ENCODE assay signal across 10 cellular contexts in genomic region chr11:117931971-117932370, GRCh38. TPM values are rescaled to one million over a fixed set of nuclear protein-coding genes. Genes with fewer than 3 reads are reported as not detected.
DNase-seq lines count a peak whose midpoint lies in the region; ATAC-seq and TF ChIP-seq lines count a peak whose summit lies in the region.
"Had no signal": no experiment of that assay in that cellular context is flagged by ENCODE, and none has a peak within 500 bp of the region (broad histone marks: within the 10 kb centered on the region; RNA-seq: fewer than 3 reads in every experiment).

No MANE protein-coding gene starts in this region.

- DNase-seq in DMS53 (lab: John Stamatoyannopoulos, UW) (peak; percentile 42), DMS53 treated with DMSO at 0.1 percent for 48 hours (lab: John Stamatoyannopoulos, UW; ENCODE audit: unreplicated experiment) (no peak), mucosa of descending colon (no peak), NCI-H1048 (lab: John Stamatoyannopoulos, UW) (no peak), NCI-H82 treated with DMSO at 0.1 percent for 48 hours (lab: John Stamatoyannopoulos, UW; ENCODE audit: unreplicated experiment) (no peak)
- peak; percentile 45 to 64 for DNase-seq in stimulated activated CD4-positive, alpha-beta T cell treated with anti-CD3 and anti-CD28 coated beads, Interleukin-4, amount 100 ng/mL, for 48 hours (ENCODE audit: low read depth in 2 of 2)
- DNase-seq: 8988T, NCI-H1092 had no signal

- no peak for TF ChIP-seq CTCF in mucosa of descending colon (IDR thresholded peaks at IDR 0.05)

- H3K4me3 ChIP-seq in mucosa of descending colon: no peak overlapping the region

- H3K4me1 Mint-ChIP-seq in activated naive CD4-positive, alpha-beta T cell treated with anti-CD3 and anti-CD28 coated beads, Interleukin-2, amount 50 U/mL, for 24 hours: peaks cover 55% of the 10 kb centered on the region

- H3K9me3 Mint-ChIP-seq in activated naive CD4-positive, alpha-beta T cell treated with anti-CD3 and anti-CD28 coated beads, Interleukin-2, amount 50 U/mL, for 24 hours: no peaks in the 10 kb centered on the region

- H3K27me3 Mint-ChIP-seq in activated naive CD4-positive, alpha-beta T cell treated with anti-CD3 and anti-CD28 coated beads, Interleukin-2, amount 50 U/mL, for 24 hours: no peaks in the 10 kb centered on the region

- H3K27ac Mint-ChIP-seq in activated naive CD4-positive, alpha-beta T cell treated with anti-CD3 and anti-CD28 coated beads, Interleukin-2, amount 50 U/mL, for 24 hours: peak overlapping the region; percentile 47

- peak overlapping the region; percentile 39 for H3K4me3 Mint-ChIP-seq in activated naive CD4-positive, alpha-beta T cell treated with anti-CD3 and anti-CD28 coated beads, Interleukin-2, amount 50 U/mL, for 24 hours

- H3K9me3 ChIP-seq in mucosa of descending colon: no peaks in the 10 kb centered on the region

- intact Hi-C loops in mucosa of descending colon (cut with DNase I, micrococcal nuclease): no loop called here

- H3K36me3 ChIP-seq in mucosa of descending colon (ENCODE audit: low read depth): no peaks in the 10 kb centered on the region

- ATAC-seq in HG02981 (IDR thresholded peaks at IDR 0.05; ENCODE audit: unreplicated experiment): peak; percentile 59
- no peak for ATAC-seq in mucosa of descending colon

- H3K4me1 ChIP-seq in mucosa of descending colon (ENCODE audit: low read depth): peaks cover 4% of the 10 kb centered on the region

- H3K36me3 Mint-ChIP-seq in activated naive CD4-positive, alpha-beta T cell treated with anti-CD3 and anti-CD28 coated beads, Interleukin-2, amount 50 U/mL, for 24 hours: no peaks in the 10 kb centered on the region

RNA-seq across cellular contexts. Expression of gene TMPRSS13, which starts 2.8 kb away (rescaled TPM):
- 1 to 10 TPM in 1 of 3 donors, under 1 TPM in 2; 0.32 to 1.9 (median 0.72) TPM for total RNA-seq in mucosa of descending colon

RNA-seq across cellular contexts. Expression of gene IL10RA, which starts 54.2 kb away (rescaled TPM):
- 10 to 100 TPM in 2 of 3 donors, 1 to 10 TPM in 1; 9.3 to 25.9 (median 12.5) TPM for total RNA-seq in mucosa of descending colon

RNA-seq across cellular contexts. Expression of gene FXYD6, which starts 55.5 kb away (rescaled TPM):
- total RNA-seq in mucosa of descending colon: 100 to 1,000 TPM in 1 of 3 donors, 10 to 100 TPM in 2; 10.2 to 246 (median 15.9) TPM

Comparison
In these comparisons a context has a peak if more than half of its experiments do, and no peak if none do; other contexts are left out.
1. DNase-seq: peak in DMS53 (single experiment) and stimulated activated CD4-positive, alpha-beta T cell treated with anti-CD3 and anti-CD28 coated beads, Interleukin-4, amount 100 ng/mL, for 48 hours (2 of 2); none in DMS53 treated with DMSO at 0.1 percent for 48 hours (single experiment), mucosa of descending colon (0 of 3), NCI-H1048 (single experiment) and NCI-H82 treated with DMSO at 0.1 percent for 48 hours (single experiment).